ENCODE assay signal across 21 cellular contexts in the genomic region with DNA sequence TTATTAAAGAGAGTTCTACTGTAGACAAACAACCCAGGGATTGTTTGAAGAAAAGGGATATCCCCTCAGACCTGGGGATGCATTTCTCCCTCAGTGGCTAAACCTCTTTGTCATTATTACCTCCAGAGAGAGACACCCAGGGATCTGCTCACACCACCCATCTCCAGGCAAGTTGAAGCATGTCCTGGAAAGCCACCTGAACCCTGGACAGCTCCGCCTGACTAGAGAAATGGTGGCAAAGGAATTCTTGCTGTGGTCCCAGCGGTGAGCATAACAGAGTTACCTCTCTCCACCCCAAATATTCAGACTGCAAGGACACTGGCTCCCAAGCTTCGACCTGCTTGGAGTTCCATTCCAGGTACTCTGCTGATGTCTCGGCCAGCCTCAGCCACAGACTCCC.
DNase-seq lines count a peak whose midpoint lies in the region; ATAC-seq, FAIRE-seq and TF ChIP-seq lines count a peak whose summit lies in the region.
"Had no signal": no experiment of that assay in that cellular context is flagged by ENCODE, and none has a peak within 500 bp of the region (broad histone marks: within the 10 kb centered on the region; RNA-seq: fewer than 3 reads in every experiment).

No MANE protein-coding gene starts in this region.

- WGBS in SK-N-SH (ENCODE audit: low lambda C conversion rate): 78% methylated on average over 4 of the region's 4 CpGs
- whole genome bisulfite sequencing in H1 (ENCODE audit: extremely low coverage in 1 of 2, insufficient coverage in 1 of 2, insufficient read length in 1 of 2, insufficient replicate concordance in 2 of 2, low coverage in 1 of 2, low lambda C conversion rate in 2 of 2, missing lambda C conversion rate in 1 of 2), 2 experiments: 92% methylated on average over 4 of the region's 4 CpGs; no CpG with 5 or more reads in 1 of the 2 experiments

- H3K4me1 ChIP-seq in SK-N-SH (ENCODE audit: control insufficient read depth in 1 of 2, insufficient read depth in 2 of 2, low read depth in 1 of 2, low read length in 1 of 2) (peaks cover 0 to 18% of the 10 kb centered on the region in 2 experiments; a peak in 2 of 4 replicates), HEK293 (ENCODE audit: control insufficient read depth, insufficient read depth, low read length) (no peaks in the 10 kb centered on the region), H1 (replicated peaks in 1 of 4; ENCODE audit: control insufficient read depth in 3 of 4, insufficient read depth in 4 of 4, low read length in 3 of 4) (peaks cover 0 to 8% (median 6%) of the 10 kb centered on the region in 4 experiments; a peak in 4 of 7 replicates)
- H3K4me1 ChIP-seq: Caco-2, HAP-1 had no signal

- no peak overlapping the region for H2AFZ ChIP-seq in SK-N-SH (ENCODE audit: low read depth)
- H2AFZ ChIP-seq in H1 (ENCODE audit: low read length): no peak overlapping the region
- H2AFZ ChIP-seq: GM23248 had no signal

- CTCF ChIA-PET in SK-N-SH (lab: Yijun Ruan, JAX) (interaction anchor here (0.7 to 2.0 kb wide), 6 partner anchors 8 to 713 kb away, joined by 3 to 12 read pairs (median 4); no protein-coding TSS in a partner anchor), HEK293 (lab: Yijun Ruan, JAX) (interaction anchor here (0.8 kb wide), 1 partner anchor 322 kb away, joined by 3 read pairs; no protein-coding TSS in a partner anchor), H1 (lab: Charles Lee; ENCODE audit: partially characterized antibody) (interaction anchor here (0.6 to 2.3 kb wide), 5 partner anchors 8 to 365 kb away, joined by 3 to 12 read pairs (median 3); no protein-coding TSS in a partner anchor)

- H2BK15ac ChIP-seq in H1 (ENCODE audit: low read length): no peak overlapping the region

- TF ChIP-seq RAD21 in SK-N-SH (IDR thresholded peaks at IDR 0.05; ENCODE audit: low read length) (no peak), H1 (IDR thresholded peaks at IDR 0.05 in 1 of 2, conservative IDR thresholded peaks at IDR 0.05 in 1 of 2; ENCODE audit: low read depth in 2 of 2, low read length in 2 of 2) (no peak)

- no peaks in the 10 kb centered on the region for H3K79me1 ChIP-seq in H1 (ENCODE audit: low read depth, low read length)

- no peak overlapping the region for H2AK5ac ChIP-seq in H1 (ENCODE audit: low read depth, low read length)

- no peak overlapping the region for H3K23ac ChIP-seq in H1 (ENCODE audit: insufficient read length)

- H2BK20ac ChIP-seq in H1 (ENCODE audit: low read length): no peak overlapping the region

- 0 out of 2 replicates have a peak overlapping the region, but pooled peaks have one; percentile 57 for H2BK5ac ChIP-seq in H1 (ENCODE audit: low read depth, low read length)

- H3K4ac ChIP-seq in H1 (replicated peaks; ENCODE audit: insufficient read length, low read depth, low read length): no peak overlapping the region

- H3K27ac ChIP-seq in SK-N-SH (ENCODE audit: low read depth in 2 of 2, low read length in 1 of 2) (no peak overlapping the region), HEK293 (ENCODE audit: extremely low read depth, low read depth, low read length) (no peak overlapping the region), H1 (ENCODE audit: low read depth, low read length) (no peak overlapping the region)
- H3K27ac ChIP-seq: 22Rv1, BLaER1, C4-2B, GM23248 had no signal

- no peak for TF ChIP-seq EP300 in SK-N-SH (IDR thresholded peaks at IDR 0.05; ENCODE audit: borderline replicate concordance in 1 of 2, low read depth in 1 of 2, low read length in 1 of 2)
- no peak for TF ChIP-seq EP300 in H1 (IDR thresholded peaks at IDR 0.05; ENCODE audit: borderline replicate concordance in 1 of 2, low read depth in 2 of 2, low read length in 2 of 2)

- H3K79me2 ChIP-seq in SK-N-SH (ENCODE audit: insufficient read depth) (no peaks in the 10 kb centered on the region), H1 (ENCODE audit: control insufficient read depth in 1 of 2, insufficient read depth in 2 of 2, low read length in 2 of 2) (no peaks in the 10 kb centered on the region)

- POLR2A ChIA-PET in SK-N-SH (lab: Yijun Ruan, JAX): no interaction called here
- POLR2A ChIA-PET in HEK293 (lab: Yijun Ruan, JAX): no interaction called here
- POLR2A ChIA-PET in H1 (lab: Charles Lee; ENCODE audit: partially characterized antibody): no interaction called here

- H3K4me3 ChIP-seq in SK-N-SH (ENCODE audit: low read depth in 2 of 2, low read length in 1 of 2) (no peak overlapping the region), HEK293 (ENCODE audit: low read depth, low read length) (no peak overlapping the region), H1 (ENCODE audit: extremely low read depth in 1 of 4, insufficient read depth in 2 of 4, low read depth in 3 of 4, low read length in 4 of 4) (no peak overlapping the region)
- H3K4me3 ChIP-seq: BLaER1, GM12878, GM23248, HAP-1 had no signal

- no peak for FAIRE-seq in H1 (lab: Jason Lieb, UNC)
- FAIRE-seq: A204.1, GM12878, GM19239, H54 had no signal

- no peak overlapping the region for H3K18ac ChIP-seq in H1 (ENCODE audit: extremely low read depth, low read length)

- DNase-seq in SK-N-SH (no peak), H1 (ENCODE audit: low read depth in 1 of 2, low spot score in 2 of 2) (no peak)
- DNase-seq: Caco-2; CD4-positive, CD25-positive, alpha-beta regulatory T cell; CD8-positive, alpha-beta T cell; DMS153; EL; GDM1; GM23248 had no signal

- H2BK12ac ChIP-seq in H1 (ENCODE audit: low read depth, low read length): 0 out of 2 replicates have a peak overlapping the region, but pooled peaks have one; percentile 51

- H3F3A ChIP-seq in SK-N-SH (replicated peaks; ENCODE audit: insufficient read depth): no peaks in the 10 kb centered on the region

- H4K20me1 ChIP-seq in SK-N-SH (ENCODE audit: insufficient read depth): no peaks in the 10 kb centered on the region
- no peaks in the 10 kb centered on the region for H4K20me1 ChIP-seq in H1 (replicated peaks in 1 of 2; ENCODE audit: control insufficient read depth in 1 of 2, insufficient read depth in 2 of 2, low read length in 2 of 2)
- H4K20me1 ChIP-seq: BLaER1 had no signal

- ATAC-seq in SK-N-SH treated with all-trans-retinoic acid at 6 μM for 48 hours (no peak), HG03520 (IDR thresholded peaks at IDR 0.05; ENCODE audit: unreplicated experiment) (no peak), HG02588 (IDR thresholded peaks at IDR 0.05; ENCODE audit: unreplicated experiment) (no peak)
- ATAC-seq: CD8-positive, alpha-beta T cell; GM12878 had no signal

- TF ChIP-seq POLR2A in H1 (IDR thresholded peaks at IDR 0.05; ENCODE audit: control extremely low read depth in 1 of 2, low read depth in 2 of 2, low read length in 2 of 2): no peak

- H3K27me3 ChIP-seq in SK-N-SH (ENCODE audit: insufficient read depth) (no peaks in the 10 kb centered on the region), H1 (replicated peaks in 1 of 4; ENCODE audit: control insufficient read depth in 3 of 4, extremely low read depth in 1 of 4, insufficient read depth in 3 of 4, low read length in 3 of 4) (no peaks in the 10 kb centered on the region)
- H3K27me3 ChIP-seq: BLaER1 had no signal

- H4K91ac ChIP-seq in H1 (replicated peaks; ENCODE audit: insufficient read length, low read length): peak overlapping the region; percentile 39

- no peaks in the 10 kb centered on the region for H3K9me2 ChIP-seq in SK-N-SH

- no peak overlapping the region for H4K5ac ChIP-seq in H1 (ENCODE audit: insufficient read length, low read depth, low read length)

- H3K4me2 ChIP-seq in SK-N-SH (no peak overlapping the region), H1 (ENCODE audit: insufficient read depth in 1 of 2, low read depth in 2 of 2, low read length in 2 of 2) (no peak overlapping the region)
- H3K4me2 ChIP-seq: BLaER1 had no signal

- H3K23me2 ChIP-seq in H1 (ENCODE audit: low read depth, low read length): no peaks in the 10 kb centered on the region

- TF ChIP-seq CTCF in SK-N-SH (IDR thresholded peaks at IDR 0.05) (no peak), HEK293 (tag by site-specific recombination; IDR thresholded peaks at IDR 0.05) (no peak), H1 (IDR thresholded peaks at IDR 0.05; ENCODE audit: control extremely low read depth in 1 of 3, insufficient read depth in 1 of 3, low read depth in 1 of 3, low read length in 3 of 3) (no peak)

- H3K56ac ChIP-seq in H1 (replicated peaks; ENCODE audit: insufficient read length, low read depth, low read length): no peak overlapping the region

- H3K9me3 ChIP-seq in SK-N-SH (no peaks in the 10 kb centered on the region), HEK293 (ENCODE audit: control insufficient read depth, insufficient read depth, low read depth, low read length) (no peaks in the 10 kb centered on the region), H1 (ENCODE audit: insufficient read depth in 2 of 2, low read depth in 1 of 2, low read length in 1 of 2) (no peaks in the 10 kb centered on the region)
- H3K9me3 ChIP-seq: HAP-1 had no signal

- H2BK120ac ChIP-seq in H1 (replicated peaks; ENCODE audit: low read depth, low read length): no peak overlapping the region

- H3K9ac ChIP-seq in SK-N-SH (no peak overlapping the region), H1 (replicated peaks in 1 of 4; ENCODE audit: extremely low read depth in 1 of 4, low read depth in 3 of 4, low read length in 3 of 4) (no peak overlapping the region)
- H3K9ac ChIP-seq: BLaER1, GM23248 had no signal

- H3K36me3 ChIP-seq in SK-N-SH (replicated peaks in 1 of 2; ENCODE audit: control insufficient read depth in 1 of 2, insufficient read depth in 2 of 2, low read length in 1 of 2) (no peaks in the 10 kb centered on the region), HEK293 (ENCODE audit: control insufficient read depth in 2 of 2, insufficient read depth in 1 of 2, low read length in 2 of 2) (no peaks in the 10 kb centered on the region), H1 (ENCODE audit: control insufficient read depth in 2 of 4, insufficient read depth in 4 of 4, low read length in 3 of 4) (no peaks in the 10 kb centered on the region)
- H3K36me3 ChIP-seq: BLaER1, HAP-1 had no signal

- H4K8ac ChIP-seq in H1 (ENCODE audit: extremely low read depth, insufficient read depth, low read length): no peak overlapping the region

- no peak overlapping the region for H3K14ac ChIP-seq in H1 (ENCODE audit: insufficient read length)

TF ChIP-seq in SK-N-SH treated with all-trans-retinoic acid at 6 μM for 48 hours, 23 proteins besides CTCF, POLR2A, EP300 and RAD21 (continues in another document):
- TF ChIP-seq RARB (CRISPR knock-in tag; IDR thresholded peaks at IDR 0.05) (no peak), ZNF8 (CRISPR knock-in tag; IDR thresholded peaks at IDR 0.05) (no peak)

TF ChIP-seq in H1, 55 proteins besides CTCF, POLR2A, EP300 and RAD21 (continues in another document):
- TF ChIP-seq CTBP2 (IDR thresholded peaks at IDR 0.05; ENCODE audit: borderline replicate concordance, insufficient read depth, insufficient read length, low read length) (no peak), USF2 (IDR thresholded peaks at IDR 0.05; ENCODE audit: low read length) (no peak), BRCA1 (IDR thresholded peaks at IDR 0.05; ENCODE audit: low read depth, low read length) (no peak), JUND (IDR thresholded peaks at IDR 0.05; ENCODE audit: low read length) (no peak)
